ENCODE assay signal across 13 cellular contexts in the genomic region with DNA sequence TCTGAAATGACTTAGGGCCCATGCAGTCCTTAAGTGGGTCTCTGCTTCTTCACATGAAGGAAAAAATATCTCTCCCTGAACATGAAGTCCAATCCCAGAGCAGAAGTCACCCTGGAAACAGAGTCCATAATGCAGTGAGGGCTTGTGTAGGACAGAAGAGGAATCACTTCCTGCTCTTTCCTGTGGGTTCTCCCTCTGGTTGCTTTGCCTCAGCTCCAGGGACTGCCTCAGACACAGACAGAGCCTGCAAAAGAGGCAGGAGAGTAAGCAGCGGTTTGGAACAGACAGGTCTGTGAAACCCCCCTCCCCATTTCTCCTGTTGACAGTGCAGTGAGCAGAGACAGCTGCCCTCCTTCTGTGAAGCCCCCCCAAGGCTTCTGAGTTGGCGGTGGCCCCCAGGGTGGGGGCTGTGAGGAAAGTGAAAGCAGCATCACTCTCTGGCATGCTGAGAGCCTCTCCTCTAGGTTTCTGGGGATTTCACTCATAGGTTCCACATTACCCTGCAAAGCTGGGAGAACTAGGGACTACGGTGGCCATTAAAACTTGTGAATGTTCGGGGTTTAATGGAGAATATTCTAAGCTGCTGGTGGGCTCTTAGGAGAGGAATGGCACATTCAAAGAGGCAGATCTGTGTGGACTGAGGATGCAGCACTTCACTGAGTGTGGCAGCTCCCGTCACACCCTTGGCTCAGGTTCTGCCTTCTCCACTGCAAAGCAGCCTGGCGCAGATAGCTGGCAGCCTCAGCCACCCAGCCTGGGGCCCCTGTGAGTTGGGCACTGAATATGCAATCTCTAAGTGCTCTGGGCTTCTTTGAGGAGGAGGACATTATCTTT. TPM values are rescaled to one million over a fixed set of nuclear protein-coding genes. Genes with fewer than 3 reads are reported as not detected.
A peak's percentile ranks its signal among the peaks of the same experiment; 100 is the strongest.
DNase-seq lines count a peak whose midpoint lies in the region; ATAC-seq and TF ChIP-seq lines count a peak whose summit lies in the region.
"Had no signal": no experiment of that assay in that cellular context is flagged by ENCODE, and none has a peak within 500 bp of the region (broad histone marks: within the 10 kb centered on the region; RNA-seq: fewer than 3 reads in every experiment).

No MANE protein-coding gene starts in this region.

- no peaks in the 10 kb centered on the region for H3F3A ChIP-seq in smooth muscle cell (ENCODE audit: low read depth)

- H3K4me1 Mint-ChIP-seq in natural killer cell = peaks cover 20% of the 10 kb centered on the region in 2 donors

- 78% methylated on average over 6 of the region's 6 CpGs for WGBS in smooth muscle cell (ENCODE audit: low lambda C conversion rate)

- no peak overlapping the region for H3K4me3 Mint-ChIP-seq in natural killer cell
- H3K4me3 Mint-ChIP-seq: type B pancreatic cell had no signal

- H3K36me3 ChIP-seq in smooth muscle cell (ENCODE audit: low read depth) (no peaks in the 10 kb centered on the region), SJCRH30 (no peaks in the 10 kb centered on the region)
- H3K36me3 ChIP-seq: adrenal gland had no signal

- POLR2A ChIA-PET in AG04449 (lab: Yijun Ruan, JAX) = no interaction called here

- H3K27ac ChIP-seq in smooth muscle cell (ENCODE audit: low read depth) (no peak overlapping the region), SJCRH30 (no peak overlapping the region)

- H3K9me3 Mint-ChIP-seq in natural killer cell = no peaks in the 10 kb centered on the region
- H3K9me3 Mint-ChIP-seq: type B pancreatic cell had no signal

- H3K27me3 Mint-ChIP-seq in natural killer cell (ENCODE audit: low read depth in 2 of 2) = no peaks in the 10 kb centered on the region

- peak overlapping the region; percentile 36 for H3K4me3 ChIP-seq in AG04449 (ENCODE audit: low read depth, low read length)
- H3K4me3 ChIP-seq in fibroblast of the aortic adventitia (ENCODE audit: low read depth, low read length) = peak overlapping the region; percentile 41
- H3K4me3 ChIP-seq in smooth muscle cell = no peak overlapping the region
- H3K4me3 ChIP-seq in SJCRH30 = no peak overlapping the region
- H3K4me3 ChIP-seq: adrenal gland had no signal

- intact Hi-C loops in natural killer cell (cut with micrococcal nuclease) = no loop called here

- H3K4me1 ChIP-seq in smooth muscle cell (ENCODE audit: low read depth) (no peaks in the 10 kb centered on the region), SJCRH30 (no peaks in the 10 kb centered on the region)

- no peak overlapping the region for H3K27ac Mint-ChIP-seq in natural killer cell
- H3K27ac Mint-ChIP-seq: type B pancreatic cell had no signal

- no peak for ATAC-seq in natural killer cell
- ATAC-seq: PC-3 had no signal

- H3K9ac ChIP-seq in smooth muscle cell (ENCODE audit: low read depth) = no peak overlapping the region

- no peak overlapping the region for H3K4me2 ChIP-seq in smooth muscle cell

- TF ChIP-seq CTCF in AG04449 (IDR thresholded peaks at IDR 0.05; ENCODE audit: insufficient read depth, low read length, missing control alignments) = no peak
- no peak for TF ChIP-seq CTCF in fibroblast of the aortic adventitia (IDR thresholded peaks at IDR 0.05; ENCODE audit: insufficient read depth, low read length)
- TF ChIP-seq CTCF in natural killer cell (IDR thresholded peaks at IDR 0.05) = no peak
- TF ChIP-seq CTCF in smooth muscle cell (IDR thresholded peaks at IDR 0.05; ENCODE audit: borderline replicate concordance, insufficient read depth, poor library complexity, severe bottlenecking) = no peak

- H3K79me2 ChIP-seq in smooth muscle cell (ENCODE audit: low read depth) = no peaks in the 10 kb centered on the region

- CTCF ChIA-PET in AG04449 (lab: Yijun Ruan, JAX) = interaction anchor here (1.2 to 2.8 kb wide), 3 partner anchors 11 to 14 kb away, joined by 3 to 14 read pairs (median 5); no protein-coding TSS in a partner anchor

- no peaks in the 10 kb centered on the region for H3K9me3 ChIP-seq in smooth muscle cell (replicated peaks; ENCODE audit: low read depth)
- H3K9me3 ChIP-seq in SJCRH30 (replicated peaks) = no peaks in the 10 kb centered on the region
- H3K9me3 ChIP-seq: adrenal gland had no signal

- no peak for DNase-seq in AG04449 (ENCODE audit: low read depth, low spot score)
- DNase-seq in NCI-H69 (lab: John Stamatoyannopoulos, UW) = peak; percentile 9
- no peak for DNase-seq in fibroblast of the aortic adventitia (ENCODE audit: low read depth)
- peak; percentile 63 for DNase-seq in occipital lobe (lab: John Stamatoyannopoulos, UW)
- DNase-seq in natural killer cell = no peak
- DNase-seq in smooth muscle cell (lab: John Stamatoyannopoulos, UW; ENCODE audit: unreplicated experiment) = no peak
- DNase-seq in activated CD8-positive, alpha-beta memory T cell treated with anti-CD3 and anti-CD28 coated beads, Interleukin-2, amount 50 U/mL, for 4 hours = no peak
- no peak for DNase-seq in SJCRH30
- DNase-seq: NCI-H2081 treated with DMSO at 0.1 percent for 48 hours, PC-3, T1000 had no signal

- H3K27me3 ChIP-seq in smooth muscle cell (ENCODE audit: low read depth) (no peaks in the 10 kb centered on the region), SJCRH30 (0 out of 2 replicates have a peak, but pooled peaks cover 3% of the 10 kb centered on the region)
- H3K27me3 ChIP-seq: adrenal gland had no signal

- H2AFZ ChIP-seq in smooth muscle cell (ENCODE audit: low read depth) = no peak overlapping the region

- H3K36me3 Mint-ChIP-seq in natural killer cell = no peaks in the 10 kb centered on the region
- H3K36me3 Mint-ChIP-seq: type B pancreatic cell had no signal

- H4K20me1 ChIP-seq in smooth muscle cell (ENCODE audit: low read depth) = no peaks in the 10 kb centered on the region

RNA-seq across cellular contexts. Expression of a gene that starts 53.1 kb away (rescaled TPM):
- total RNA-seq in fibroblast of the aortic adventitia (ENCODE audit: low replicate concordance) (0.18 and 0.41 TPM in 2 replicates), occipital lobe (0.31 TPM), natural killer cell (not detected), smooth muscle cell (0.09 and 0.13 TPM in 2 replicates)
- 0.26 and 0.58 TPM in 2 replicates for polyA plus RNA-seq in smooth muscle cell
- 0.71 and 0.95 TPM in 2 replicates for total RNA-seq in SJCRH30 (2014; rRNA removed; shearing (Covaris generic))

Comparison
In these comparisons a context has a peak if more than half of its experiments do, and no peak if none do; other contexts are left out.
1. DNase-seq: peak in NCI-H69 (single experiment) and occipital lobe (single experiment); none in AG04449 (single experiment), fibroblast of the aortic adventitia (single experiment), natural killer cell (single experiment), smooth muscle cell (single experiment), activated CD8-positive, alpha-beta memory T cell treated with anti-CD3 and anti-CD28 coated beads, Interleukin-2, amount 50 U/mL, for 4 hours (single experiment) and SJCRH30 (0 of 2).
2. H3K4me3 ChIP-seq: peak in AG04449 (single experiment) and fibroblast of the aortic adventitia (single experiment); none in smooth muscle cell (single experiment) and SJCRH30 (single experiment).